In the genomic region with DNA sequence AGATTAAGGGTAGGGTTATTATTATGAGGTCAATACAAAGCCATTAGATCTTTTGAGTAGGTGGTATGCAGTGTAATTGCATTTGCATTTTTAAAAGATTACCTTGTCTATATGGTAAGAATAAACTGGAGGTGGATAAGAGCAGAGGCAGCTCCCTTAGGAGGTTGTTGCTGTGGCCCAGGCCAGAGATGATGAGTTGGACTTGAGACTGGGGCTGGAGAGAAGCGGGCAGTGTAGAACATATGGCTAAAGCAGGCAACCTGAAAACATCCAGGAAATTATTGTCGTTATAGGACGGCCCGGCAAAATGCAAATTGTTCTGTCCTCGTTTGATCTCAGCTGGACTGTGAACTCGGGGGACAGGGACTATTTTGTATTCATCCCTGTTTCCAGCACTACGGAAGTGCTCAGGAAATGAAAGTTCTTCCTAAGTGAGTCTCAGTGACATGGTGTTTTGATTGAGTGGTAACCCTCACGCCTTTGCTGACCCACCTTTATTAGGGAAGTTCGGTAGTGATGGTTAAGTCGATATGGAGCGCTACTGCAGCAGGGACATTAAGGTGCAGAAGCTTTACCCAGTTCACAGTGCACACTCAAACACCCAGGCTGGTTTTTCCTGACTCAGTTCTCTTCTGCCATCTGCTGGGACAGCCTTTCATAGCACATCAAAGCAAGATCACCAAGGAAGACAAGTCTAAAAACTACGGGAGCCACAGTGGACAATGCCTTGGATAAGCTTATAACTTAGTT, we compare ENCODE assay signal across 1 cellular context.
TF ChIP-seq lines count a peak whose summit lies in the region.

No MANE protein-coding gene starts in this region.

TF ChIP-seq in HepG2, 621 proteins besides CTCF, POLR2A, EP300 and RAD21 (continues in another document):
- TF ChIP-seq GATAD2A (CRISPR knock-in tag; IDR thresholded peaks at IDR 0.05), result no peak
- no peak for TF ChIP-seq ZNF776 (CRISPR knock-in tag; IDR thresholded peaks at IDR 0.05)
- peak; percentile 25 for TF ChIP-seq ASH2L (IDR thresholded peaks at IDR 0.05; ENCODE audit: insufficient read length, low read depth, low read length)
- peak; percentile 65; the same call in 1 of the 2 replicates for TF ChIP-seq SMC3 (IDR thresholded peaks at IDR 0.05; ENCODE audit: low read length)
- no peak for TF ChIP-seq HNRNPK (IDR thresholded peaks at IDR 0.05; ENCODE audit: low read depth, low read length, poor library complexity, severe bottlenecking)
- no peak for TF ChIP-seq SP140L (CRISPR knock-in tag; IDR thresholded peaks at IDR 0.05; ENCODE audit: borderline replicate concordance)
- TF ChIP-seq, protein P1, sequence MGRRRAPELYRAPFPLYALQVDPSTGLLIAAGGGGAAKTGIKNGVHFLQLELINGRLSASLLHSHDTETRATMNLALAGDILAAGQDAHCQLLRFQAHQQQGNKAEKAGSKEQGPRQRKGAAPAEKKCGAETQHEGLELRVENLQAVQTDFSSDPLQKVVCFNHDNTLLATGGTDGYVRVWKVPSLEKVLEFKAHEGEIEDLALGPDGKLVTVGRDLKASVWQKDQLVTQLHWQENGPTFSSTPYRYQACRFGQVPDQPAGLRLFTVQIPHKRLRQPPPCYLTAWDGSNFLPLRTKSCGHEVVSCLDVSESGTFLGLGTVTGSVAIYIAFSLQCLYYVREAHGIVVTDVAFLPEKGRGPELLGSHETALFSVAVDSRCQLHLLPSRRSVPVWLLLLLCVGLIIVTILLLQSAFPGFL (CRISPR knock-in tag; IDR thresholded peaks at IDR 0.05), result no peak
- peak; percentile 80 for TF ChIP-seq STAG1 (CRISPR knock-in tag; IDR thresholded peaks at IDR 0.05)
- TF ChIP-seq RXRB (CRISPR knock-in tag; IDR thresholded peaks at IDR 0.05; ENCODE audit: borderline replicate concordance), result no peak; the same call in 1 of the 2 replicates
- TF ChIP-seq XRCC5 (optimal IDR thresholded peaks at IDR 0.05; ENCODE audit: low read length), result peak; percentile 29
- TF ChIP-seq CENPX (CRISPR knock-in tag; IDR thresholded peaks at IDR 0.05), result no peak
- TF ChIP-seq, protein P2, sequence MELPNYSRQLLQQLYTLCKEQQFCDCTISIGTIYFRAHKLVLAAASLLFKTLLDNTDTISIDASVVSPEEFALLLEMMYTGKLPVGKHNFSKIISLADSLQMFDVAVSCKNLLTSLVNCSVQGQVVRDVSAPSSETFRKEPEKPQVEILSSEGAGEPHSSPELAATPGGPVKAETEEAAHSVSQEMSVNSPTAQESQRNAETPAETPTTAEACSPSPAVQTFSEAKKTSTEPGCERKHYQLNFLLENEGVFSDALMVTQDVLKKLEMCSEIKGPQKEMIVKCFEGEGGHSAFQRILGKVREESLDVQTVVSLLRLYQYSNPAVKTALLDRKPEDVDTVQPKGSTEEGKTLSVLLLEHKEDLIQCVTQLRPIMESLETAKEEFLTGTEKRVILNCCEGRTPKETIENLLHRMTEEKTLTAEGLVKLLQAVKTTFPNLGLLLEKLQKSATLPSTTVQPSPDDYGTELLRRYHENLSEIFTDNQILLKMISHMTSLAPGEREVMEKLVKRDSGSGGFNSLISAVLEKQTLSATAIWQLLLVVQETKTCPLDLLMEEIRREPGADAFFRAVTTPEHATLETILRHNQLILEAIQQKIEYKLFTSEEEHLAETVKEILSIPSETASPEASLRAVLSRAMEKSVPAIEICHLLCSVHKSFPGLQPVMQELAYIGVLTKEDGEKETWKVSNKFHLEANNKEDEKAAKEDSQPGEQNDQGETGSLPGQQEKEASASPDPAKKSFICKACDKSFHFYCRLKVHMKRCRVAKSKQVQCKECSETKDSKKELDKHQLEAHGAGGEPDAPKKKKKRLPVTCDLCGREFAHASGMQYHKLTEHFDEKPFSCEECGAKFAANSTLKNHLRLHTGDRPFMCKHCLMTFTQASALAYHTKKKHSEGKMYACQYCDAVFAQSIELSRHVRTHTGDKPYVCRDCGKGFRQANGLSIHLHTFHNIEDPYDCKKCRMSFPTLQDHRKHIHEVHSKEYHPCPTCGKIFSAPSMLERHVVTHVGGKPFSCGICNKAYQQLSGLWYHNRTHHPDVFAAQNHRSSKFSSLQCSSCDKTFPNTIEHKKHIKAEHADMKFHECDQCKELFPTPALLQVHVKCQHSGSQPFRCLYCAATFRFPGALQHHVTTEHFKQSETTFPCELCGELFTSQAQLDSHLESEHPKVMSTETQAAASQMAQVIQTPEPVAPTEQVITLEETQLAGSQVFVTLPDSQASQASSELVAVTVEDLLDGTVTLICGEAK (IDR thresholded peaks at IDR 0.05), result no peak
- TF ChIP-seq, protein P2 (CRISPR knock-in tag; IDR thresholded peaks at IDR 0.05), result no peak
- no peak for TF ChIP-seq NKX3-1 (CRISPR knock-in tag; IDR thresholded peaks at IDR 0.05)
- TF ChIP-seq ZIK1 (CRISPR knock-in tag; IDR thresholded peaks at IDR 0.05; ENCODE audit: borderline replicate concordance, low read depth), result no peak
- TF ChIP-seq GZF1 (CRISPR knock-in tag; IDR thresholded peaks at IDR 0.05), result no peak
- no peak for TF ChIP-seq ZSCAN9 (CRISPR knock-in tag; IDR thresholded peaks at IDR 0.05; ENCODE audit: borderline replicate concordance)
- no peak for TF ChIP-seq ZNF235 (CRISPR knock-in tag; IDR thresholded peaks at IDR 0.05; ENCODE audit: borderline replicate concordance)
- no peak for TF ChIP-seq TCF12 (IDR thresholded peaks at IDR 0.05)
- no peak for TF ChIP-seq TCF12 (CRISPR knock-in tag; IDR thresholded peaks at IDR 0.05)
- no peak for TF ChIP-seq RARA (CRISPR knock-in tag; IDR thresholded peaks at IDR 0.05)
- TF ChIP-seq, protein P3, sequence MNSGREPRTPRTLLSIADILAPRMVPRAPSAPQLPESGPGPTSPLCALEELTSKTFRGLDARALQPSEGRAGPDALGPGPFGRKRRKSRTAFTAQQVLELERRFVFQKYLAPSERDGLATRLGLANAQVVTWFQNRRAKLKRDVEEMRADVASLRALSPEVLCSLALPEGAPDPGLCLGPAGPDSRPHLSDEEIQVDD (CRISPR knock-in tag; IDR thresholded peaks at IDR 0.05; ENCODE audit: borderline replicate concordance), result no peak
- TF ChIP-seq, protein P4, sequence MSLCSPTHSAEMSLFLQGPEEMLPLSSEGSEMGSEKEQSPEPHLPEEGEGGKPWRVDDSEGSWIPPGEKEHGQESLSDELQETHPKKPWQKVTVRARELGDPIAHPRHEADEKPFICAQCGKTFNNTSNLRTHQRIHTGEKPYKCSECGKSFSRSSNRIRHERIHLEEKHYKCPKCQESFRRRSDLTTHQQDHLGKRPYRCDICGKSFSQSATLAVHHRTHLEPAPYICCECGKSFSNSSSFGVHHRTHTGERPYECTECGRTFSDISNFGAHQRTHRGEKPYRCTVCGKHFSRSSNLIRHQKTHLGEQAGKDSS (CRISPR knock-in tag; IDR thresholded peaks at IDR 0.05; ENCODE audit: borderline replicate concordance, low read depth), result no peak
- TF ChIP-seq, protein P5, sequence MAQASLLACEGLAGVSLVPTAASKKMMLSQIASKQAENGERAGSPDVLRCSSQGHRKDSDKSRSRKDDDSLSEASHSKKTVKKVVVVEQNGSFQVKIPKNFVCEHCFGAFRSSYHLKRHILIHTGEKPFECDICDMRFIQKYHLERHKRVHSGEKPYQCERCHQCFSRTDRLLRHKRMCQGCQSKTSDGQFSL (CRISPR knock-in tag; IDR thresholded peaks at IDR 0.05), result no peak
- no peak for TF ChIP-seq ZNF780A (CRISPR knock-in tag; IDR thresholded peaks at IDR 0.05)
- TF ChIP-seq ONECUT2 (CRISPR knock-in tag; IDR thresholded peaks at IDR 0.05), result no peak
- TF ChIP-seq ATF7 (IDR thresholded peaks at IDR 0.05), result no peak
- no peak for TF ChIP-seq ATF7 (CRISPR knock-in tag; IDR thresholded peaks at IDR 0.05)
- no peak for TF ChIP-seq SMYD3 (CRISPR knock-in tag; IDR thresholded peaks at IDR 0.05)
- TF ChIP-seq, protein P6, sequence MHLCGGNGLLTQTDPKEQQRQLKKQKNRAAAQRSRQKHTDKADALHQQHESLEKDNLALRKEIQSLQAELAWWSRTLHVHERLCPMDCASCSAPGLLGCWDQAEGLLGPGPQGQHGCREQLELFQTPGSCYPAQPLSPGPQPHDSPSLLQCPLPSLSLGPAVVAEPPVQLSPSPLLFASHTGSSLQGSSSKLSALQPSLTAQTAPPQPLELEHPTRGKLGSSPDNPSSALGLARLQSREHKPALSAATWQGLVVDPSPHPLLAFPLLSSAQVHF (CRISPR knock-in tag; IDR thresholded peaks at IDR 0.05), result no peak
- TF ChIP-seq CCDC6 (CRISPR knock-in tag; IDR thresholded peaks at IDR 0.05), result no peak; the same call in 1 of the 2 replicates
- TF ChIP-seq, protein P7, sequence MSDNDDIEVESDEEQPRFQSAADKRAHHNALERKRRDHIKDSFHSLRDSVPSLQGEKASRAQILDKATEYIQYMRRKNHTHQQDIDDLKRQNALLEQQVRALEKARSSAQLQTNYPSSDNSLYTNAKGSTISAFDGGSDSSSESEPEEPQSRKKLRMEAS (IDR thresholded peaks at IDR 0.05), result no peak
- no peak for TF ChIP-seq MED13 (CRISPR knock-in tag; IDR thresholded peaks at IDR 0.05)
- TF ChIP-seq PAF1 (CRISPR knock-in tag; IDR thresholded peaks at IDR 0.05), result no peak
- TF ChIP-seq CHCHD3 (CRISPR knock-in tag; IDR thresholded peaks at IDR 0.05), result no peak
- TF ChIP-seq ZNF552 (CRISPR knock-in tag; IDR thresholded peaks at IDR 0.05; ENCODE audit: borderline replicate concordance), result no peak
- no peak for TF ChIP-seq ZFY (CRISPR knock-in tag; IDR thresholded peaks at IDR 0.05)
- peak in 1 of 2 experiments; percentile 21; a peak in 1 of 4 replicates for TF ChIP-seq MAFK (conservative IDR thresholded peaks at IDR 0.05 in 1 of 2, IDR thresholded peaks at IDR 0.05 in 1 of 2; ENCODE audit: low read length in 2 of 2)
- TF ChIP-seq ZNF546 (CRISPR knock-in tag; conservative IDR thresholded peaks at IDR 0.05), result no peak
- TF ChIP-seq KDM2A (CRISPR knock-in tag; IDR thresholded peaks at IDR 0.05; ENCODE audit: borderline replicate concordance, low read depth), result no peak
- TF ChIP-seq, protein P8, sequence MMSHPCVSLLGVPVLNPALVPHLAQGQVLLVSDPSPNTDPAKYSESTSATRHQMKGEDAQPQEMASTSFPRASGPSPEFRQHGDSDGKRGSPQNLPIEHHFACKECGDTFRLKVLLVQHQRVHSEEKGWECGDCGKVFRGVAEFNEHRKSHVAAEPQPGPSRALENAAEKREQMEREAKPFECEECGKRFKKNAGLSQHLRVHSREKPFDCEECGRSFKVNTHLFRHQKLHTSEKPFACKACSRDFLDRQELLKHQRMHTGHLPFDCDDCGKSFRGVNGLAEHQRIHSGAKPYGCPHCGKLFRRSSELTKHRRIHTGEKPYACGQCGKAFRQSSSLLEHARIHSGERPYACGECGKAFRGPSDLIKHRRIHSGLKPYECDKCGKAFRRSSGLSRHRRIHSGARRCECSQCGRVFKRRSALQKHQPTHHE (CRISPR knock-in tag; IDR thresholded peaks at IDR 0.05; ENCODE audit: borderline replicate concordance), result no peak
- no peak for TF ChIP-seq ZNF138 (CRISPR knock-in tag; IDR thresholded peaks at IDR 0.05; ENCODE audit: low read depth)
- TF ChIP-seq CREB1 (IDR thresholded peaks at IDR 0.05), result no peak
- no peak for TF ChIP-seq CREB1 (CRISPR knock-in tag; IDR thresholded peaks at IDR 0.05)
- TF ChIP-seq SUZ12 (IDR thresholded peaks at IDR 0.05; ENCODE audit: low read depth, low read length), result no peak
- TF ChIP-seq, protein P9, sequence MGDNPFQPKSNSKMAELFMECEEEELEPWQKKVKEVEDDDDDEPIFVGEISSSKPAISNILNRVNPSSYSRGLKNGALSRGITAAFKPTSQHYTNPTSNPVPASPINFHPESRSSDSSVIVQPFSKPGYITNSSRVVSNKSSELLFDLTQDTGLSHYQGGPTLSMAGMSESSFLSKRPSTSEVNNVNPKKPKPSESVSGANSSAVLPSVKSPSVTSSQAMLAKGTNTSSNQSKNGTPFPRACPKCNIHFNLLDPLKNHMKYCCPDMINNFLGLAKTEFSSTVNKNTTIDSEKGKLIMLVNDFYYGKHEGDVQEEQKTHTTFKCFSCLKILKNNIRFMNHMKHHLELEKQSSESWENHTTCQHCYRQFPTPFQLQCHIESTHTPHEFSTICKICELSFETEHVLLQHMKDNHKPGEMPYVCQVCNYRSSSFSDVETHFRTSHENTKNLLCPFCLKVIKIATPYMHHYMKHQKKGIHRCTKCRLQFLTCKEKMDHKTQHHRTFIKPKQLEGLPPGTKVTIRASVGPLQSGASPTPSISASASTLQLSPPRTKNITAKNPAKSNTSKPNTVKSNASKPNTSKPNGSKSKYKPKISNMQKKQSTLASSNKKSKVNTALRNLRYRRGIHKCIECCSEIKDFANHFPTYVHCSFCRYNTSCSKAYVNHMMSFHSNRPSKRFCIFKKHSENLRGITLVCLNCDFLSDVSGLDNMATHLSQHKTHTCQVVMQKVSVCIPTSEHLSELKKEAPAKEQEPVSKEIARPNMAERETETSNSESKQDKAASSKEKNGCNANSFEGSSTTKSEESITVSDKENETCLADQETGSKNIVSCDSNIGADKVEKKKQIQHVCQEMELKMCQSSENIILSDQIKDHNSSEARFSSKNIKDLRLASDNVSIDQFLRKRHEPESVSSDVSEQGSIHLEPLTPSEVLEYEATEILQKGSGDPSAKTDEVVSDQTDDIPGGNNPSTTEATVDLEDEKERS (CRISPR knock-in tag; IDR thresholded peaks at IDR 0.05), result no peak
- no peak for TF ChIP-seq ZNF883 (CRISPR knock-in tag; IDR thresholded peaks at IDR 0.05; ENCODE audit: not compliant biosample characterization)
- TF ChIP-seq, protein P10, sequence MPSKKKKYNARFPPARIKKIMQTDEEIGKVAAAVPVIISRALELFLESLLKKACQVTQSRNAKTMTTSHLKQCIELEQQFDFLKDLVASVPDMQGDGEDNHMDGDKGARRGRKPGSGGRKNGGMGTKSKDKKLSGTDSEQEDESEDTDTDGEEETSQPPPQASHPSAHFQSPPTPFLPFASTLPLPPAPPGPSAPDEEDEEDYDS (CRISPR knock-in tag; IDR thresholded peaks at IDR 0.05), result no peak
- no peak for TF ChIP-seq PITX1 (CRISPR knock-in tag; IDR thresholded peaks at IDR 0.05)
- no peak for TF ChIP-seq FOXJ3 (CRISPR knock-in tag; IDR thresholded peaks at IDR 0.05; ENCODE audit: borderline replicate concordance)
